ENCODE assay signal across 10 cellular contexts in the genomic region with DNA sequence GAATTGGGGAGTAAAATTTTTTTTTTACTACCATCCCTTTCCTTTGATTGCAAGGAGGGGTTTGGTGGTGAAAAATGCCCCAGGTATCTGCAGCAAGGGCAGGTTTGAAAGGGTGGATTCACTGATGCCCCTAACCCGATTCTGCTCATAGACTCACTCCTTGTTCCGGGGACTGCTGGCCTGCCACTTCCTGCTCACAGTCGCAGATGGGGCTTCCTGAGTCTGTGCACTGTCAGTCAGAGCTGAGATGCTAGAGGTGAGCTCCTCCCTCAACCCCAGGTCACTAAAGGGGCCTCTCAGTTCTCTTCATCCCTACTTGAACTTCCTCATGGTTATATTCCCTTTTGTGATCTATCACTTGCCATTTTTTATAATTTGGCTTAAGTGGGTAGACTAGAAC.
DNase-seq lines count a peak whose midpoint lies in the region; ATAC-seq and TF ChIP-seq lines count a peak whose summit lies in the region.
"Had no signal": no experiment of that assay in that cellular context is flagged by ENCODE, and none has a peak within 500 bp of the region (broad histone marks: within the 10 kb centered on the region; RNA-seq: fewer than 3 reads in every experiment).

No MANE protein-coding gene starts in this region.

- no peaks in the 10 kb centered on the region for H3K27me3 ChIP-seq in PC-3 (ENCODE audit: low read length)
- H3K27me3 ChIP-seq: vagina had no signal

- H3K9ac ChIP-seq in PC-3 (ENCODE audit: low read length), result no peak overlapping the region

- POLR2A ChIA-PET in PC-3 (lab: Charles Lee; ENCODE audit: unreplicated experiment), result no interaction called here

- no peaks in the 10 kb centered on the region for H3K79me2 ChIP-seq in PC-3 (ENCODE audit: low read length)

- no peak overlapping the region for H3K27ac ChIP-seq in PC-3 (ENCODE audit: low read length)
- H3K27ac ChIP-seq: vagina had no signal

- no peaks in the 10 kb centered on the region for H3K9me3 ChIP-seq in PC-3 (ENCODE audit: low read length)
- H3K9me3 ChIP-seq: vagina had no signal

- no peak overlapping the region for H2AFZ ChIP-seq in PC-3 (ENCODE audit: low read length)

- no peaks in the 10 kb centered on the region for H3K36me3 ChIP-seq in PC-3 (ENCODE audit: low read depth, low read length)
- H3K36me3 ChIP-seq: vagina had no signal

- no TSS peak for BruUV-seq in PC-3 (replicated peaks; lab: Mats Ljungman, UMichigan)

- no peaks in the 10 kb centered on the region for H3K4me1 ChIP-seq in PC-3 (ENCODE audit: insufficient read depth, low read length)
- H3K4me1 ChIP-seq: vagina had no signal

- no peaks in the 10 kb centered on the region for H4K20me1 ChIP-seq in PC-3 (ENCODE audit: low read length)

- intact Hi-C loops in PC-3 (cut with micrococcal nuclease), result no loop called here

- H3F3A ChIP-seq in PC-3 (ENCODE audit: low read length, unreplicated experiment), result no peaks in the 10 kb centered on the region

- no peak for TF ChIP-seq CTCF in PC-3 (conservative IDR thresholded peaks at IDR 0.05; ENCODE audit: low read depth, low read length)

- H3K4me2 ChIP-seq in PC-3 (ENCODE audit: low read length), result no peak overlapping the region

- H3K4me3 ChIP-seq in PC-3 (ENCODE audit: low read length), result no peak overlapping the region
- H3K4me3 ChIP-seq: vagina had no signal

- CTCF ChIA-PET in PC-3 (lab: Charles Lee), result no interaction called here

- DNase-seq in stimulated activated naive CD4-positive, alpha-beta T cell (lab: John Stamatoyannopoulos, UW), result peak in 4 of 6 experiments; percentile 11 to 39 (median 21)
- no peak for DNase-seq in stimulated activated naive CD4-positive, alpha-beta T cell treated with Interleukin-2 at 50 U/mL for 16 hours (lab: John Stamatoyannopoulos, UW)
- peak; percentile 20 for DNase-seq in activated effector memory CD4-positive, alpha-beta T cell treated with Interleukin-2 at 50 U/mL for 16 hours
- DNase-seq in COLO668 (lab: John Stamatoyannopoulos, UW; ENCODE audit: unreplicated experiment), result no peak
- DNase-seq in PC-3, result no peak
- DNase-seq in NCI-H1048 (lab: John Stamatoyannopoulos, UW), result no peak
- no peak for DNase-seq in NCI-H2029 (lab: John Stamatoyannopoulos, UW)
- DNase-seq: NCI-H774 had no signal

- no peaks in the 10 kb centered on the region for H3K9me2 ChIP-seq in PC-3 (replicated peaks; ENCODE audit: low read length)

- ATAC-seq in HG03460 (IDR thresholded peaks at IDR 0.05; ENCODE audit: unreplicated experiment), result peak; percentile 57
- no peak for ATAC-seq in PC-3

Comparison
In these comparisons a context has a peak if more than half of its experiments do, and no peak if none do; other contexts are left out.
1. DNase-seq: peak in stimulated activated naive CD4-positive, alpha-beta T cell (4 of 6) and activated effector memory CD4-positive, alpha-beta T cell treated with Interleukin-2 at 50 U/mL for 16 hours (single experiment); none in stimulated activated naive CD4-positive, alpha-beta T cell treated with Interleukin-2 at 50 U/mL for 16 hours (single experiment), COLO668 (single experiment), PC-3 (single experiment), NCI-H1048 (single experiment) and NCI-H2029 (single experiment).